14 cellular contexts compared by ENCODE assay signal in genomic region chr4:127188847-127189246, GRCh38.
DNase-seq lines count a peak whose midpoint lies in the region; ATAC-seq and TF ChIP-seq lines count a peak whose summit lies in the region.
"Had no signal": no experiment of that assay in that cellular context is flagged by ENCODE, and none has a peak within 500 bp of the region (broad histone marks: within the 10 kb centered on the region; RNA-seq: fewer than 3 reads in every experiment).

No MANE protein-coding gene starts in this region.

- no peak for ATAC-seq in natural killer cell
- no peak for ATAC-seq in GM18909 (IDR thresholded peaks at IDR 0.05; ENCODE audit: poor library complexity, unreplicated experiment)
- ATAC-seq: right cardiac atrium had no signal

- H3K4me1 ChIP-seq in vagina, result no peaks in the 10 kb centered on the region
- H3K4me1 ChIP-seq: SJCRH30, thyroid gland had no signal

- H3K27ac Mint-ChIP-seq in natural killer cell, result no peak overlapping the region
- H3K27ac Mint-ChIP-seq: activated T-helper 1 cell treated with anti-CD3 and anti-CD28 coated beads, Interleukin-12 subunit alpha, Interleukin-12 subunit beta, Interleukin-2, Interleukin-4 antibody, amounts not matched to agents 30 ng/mL and 10 ng/mL and 1 ng/mL, durations not matched to agents 14 hours and 24 hours and 36 hours had no signal

- H3K9me3 ChIP-seq in vagina, result no peaks in the 10 kb centered on the region
- H3K9me3 ChIP-seq: thyroid gland had no signal

- TF ChIP-seq CTCF in natural killer cell (IDR thresholded peaks at IDR 0.05) (no peak), vagina (IDR thresholded peaks at IDR 0.05) (no peak)

- no peaks in the 10 kb centered on the region for H3K36me3 Mint-ChIP-seq in natural killer cell

- H3K36me3 ChIP-seq in vagina, result no peaks in the 10 kb centered on the region
- H3K36me3 ChIP-seq: SJCRH30, thyroid gland had no signal

- no peak overlapping the region for H3K4me3 Mint-ChIP-seq in natural killer cell
- H3K4me3 Mint-ChIP-seq: activated T-helper 1 cell treated with anti-CD3 and anti-CD28 coated beads, Interleukin-12 subunit alpha, Interleukin-12 subunit beta, Interleukin-2, Interleukin-4 antibody, amounts not matched to agents 30 ng/mL and 10 ng/mL and 1 ng/mL, durations not matched to agents 14 hours and 24 hours and 36 hours had no signal

- H3K9me3 Mint-ChIP-seq in natural killer cell, result peaks cover 16 to 25% of the 10 kb centered on the region in 2 donors

- no peaks in the 10 kb centered on the region for H3K27me3 ChIP-seq in vagina
- H3K27me3 ChIP-seq: hepatocyte, SJCRH30, thyroid gland had no signal

- peak; percentile 23 for DNase-seq in COLO829 (ENCODE audit: low spot score)
- DNase-seq in HT1080 (ENCODE audit: low read depth), result peak; percentile 43
- peak; percentile 0 for DNase-seq in SW480 (ENCODE audit: low spot score)
- peak; percentile 4 for DNase-seq in glomerular visceral epithelial cell (ENCODE audit: extremely low spot score)
- no peak for DNase-seq in natural killer cell
- no peak for DNase-seq in ecto neural progenitor cell (ENCODE audit: low spot score)
- no peak for DNase-seq in vagina (ENCODE audit: extremely low spot score in 2 of 2)
- DNase-seq: activated CD4-positive, alpha-beta T cell treated with anti-CD3 and anti-CD28 coated beads for 1 hour; right cardiac atrium; thyroid gland had no signal

- intact Hi-C loops in natural killer cell (cut with micrococcal nuclease), result no loop called here
- intact Hi-C loops in vagina (cut with DNase I), result no loop called here

- H3K27me3 Mint-ChIP-seq in natural killer cell (ENCODE audit: low read depth in 2 of 2), result no peaks in the 10 kb centered on the region

- no peak overlapping the region for H3K27ac ChIP-seq in vagina
- H3K27ac ChIP-seq: hepatocyte, SJCRH30, thyroid gland had no signal

- H3K4me3 ChIP-seq in vagina, result no peak overlapping the region
- H3K4me3 ChIP-seq: hepatocyte, SJCRH30, thyroid gland had no signal

- TF ChIP-seq POLR2A in vagina (IDR thresholded peaks at IDR 0.05), result no peak

- no peaks in the 10 kb centered on the region for H3K4me1 Mint-ChIP-seq in natural killer cell

Comparison
In these comparisons a context has a peak if more than half of its experiments do, and no peak if none do; other contexts are left out.
1. DNase-seq: peak in COLO829 (single experiment), HT1080 (single experiment), SW480 (single experiment) and glomerular visceral epithelial cell (single experiment); none in natural killer cell (single experiment), ecto neural progenitor cell (single experiment) and vagina (0 of 2).